In genomic region chr3:38316356-38317185, GRCh38 we compare ENCODE assay signal across 31 cellular contexts. TPM values are rescaled to one million over a fixed set of nuclear protein-coding genes. Genes with fewer than 3 reads are reported as not detected.
"Had no signal": no experiment of that assay in that cellular context is flagged by ENCODE, and none has a peak within 500 bp of the region (broad histone marks: within the 10 kb centered on the region; RNA-seq: fewer than 3 reads in every experiment).

No MANE protein-coding gene starts in this region.

- H3K27me3 ChIP-seq: ascending aorta, breast epithelium, cardiac muscle cell, colonic mucosa had no signal

- H3K36me3 ChIP-seq: ascending aorta, breast epithelium, cardiac muscle cell, colonic mucosa, WERI-Rb-1 had no signal

- H3K9me3 ChIP-seq: ascending aorta, colonic mucosa had no signal

- H3K4me3 ChIP-seq: ascending aorta, breast epithelium, cardiac muscle cell, colonic mucosa had no signal

- ATAC-seq: activated CD4-positive, CD25-positive, alpha-beta regulatory T cell treated with anti-CD3 and anti-CD28 coated beads, Interleukin-2, amount 50 U/mL, for 24 hours; activated CD8-positive, alpha-beta T cell treated with anti-CD3 and anti-CD28 coated beads for 36 hours; activated T-cell treated with anti-CD3 and anti-CD28 coated beads, Interleukin-2, amount 50 U/mL, for 72 hours; T-helper 17 cell had no signal

- H3K4me1 ChIP-seq: ascending aorta, breast epithelium, colonic mucosa had no signal

- FAIRE-seq: endometrium, endothelial cell of umbilical vein, frontal cortex had no signal

- H3K27ac ChIP-seq: ascending aorta, breast epithelium, cardiac muscle cell, colonic mucosa, epithelial cell of prostate, WERI-Rb-1 had no signal

- DNase-seq: activated B cell treated with CpG ODN at 0.5 μM for 24 hours; activated CD4-positive, alpha-beta T cell treated with anti-CD3 and anti-CD28 coated beads for 48 hours; activated CD4-positive, alpha-beta T cell treated with anti-CD3 and anti-CD28 coated beads, Interleukin-2, amount 50 U/mL, for 1 hour; activated CD4-positive, alpha-beta T cell treated with anti-CD3 and anti-CD28 coated beads, Interleukin-2, amount 50 U/mL, for 48 hours; activated CD8-positive, alpha-beta memory T cell treated with anti-CD3 and anti-CD28 coated beads for 24 hours; activated CD8-positive, alpha-beta T cell treated with anti-CD3 and anti-CD28 coated beads for 36 hours; activated gamma-delta T cell; activated naive CD4-positive, alpha-beta T cell treated with anti-CD3 and anti-CD28 coated beads, Interleukin-2, amount 50 U/mL, for 16 hours; activated naive CD4-positive, alpha-beta T cell treated with Interleukin-2 at 50 U/mL for 16 hours; activated naive CD8-positive, alpha-beta T cell treated with anti-CD3 and anti-CD28 coated beads, Interleukin-2, amount 10 ng/mL, durations not matched to agents 7 days and 5 days; activated T-cell treated with anti-CD3 and anti-CD28 coated beads for 4 hours; activated T-cell treated with anti-CD3 and anti-CD28 coated beads, Interleukin-2, amount 50 U/mL, for 24 hours; activated T-cell treated with anti-CD3 and anti-CD28 coated beads, Interleukin-2, amount 50 U/mL, for 72 hours; central memory CD4-positive, alpha-beta T cell; cerebellar nuclear complex; colonic mucosa; effector CD8-positive, alpha-beta T cell; glutamatergic neuron; T-helper 1 cell; T-helper 17 cell; T1000; WERI-Rb-1 had no signal

RNA-seq across cellular contexts. Expression of gene SLC22A14, which starts 34.5 kb away (rescaled TPM):
- total RNA-seq: activated CD8-positive, alpha-beta T cell treated with anti-CD3 and anti-CD28 coated beads for 36 hours; ascending aorta; dermis microvascular lymphatic vessel endothelial cell; endothelial cell of umbilical vein had no signal
- polyA plus RNA-seq: endothelial cell of umbilical vein had no signal

RNA-seq across cellular contexts. Expression of gene SLC22A13, which starts 51.0 kb away (rescaled TPM):
- total RNA-seq: ascending aorta had no signal
